In the genomic region with DNA sequence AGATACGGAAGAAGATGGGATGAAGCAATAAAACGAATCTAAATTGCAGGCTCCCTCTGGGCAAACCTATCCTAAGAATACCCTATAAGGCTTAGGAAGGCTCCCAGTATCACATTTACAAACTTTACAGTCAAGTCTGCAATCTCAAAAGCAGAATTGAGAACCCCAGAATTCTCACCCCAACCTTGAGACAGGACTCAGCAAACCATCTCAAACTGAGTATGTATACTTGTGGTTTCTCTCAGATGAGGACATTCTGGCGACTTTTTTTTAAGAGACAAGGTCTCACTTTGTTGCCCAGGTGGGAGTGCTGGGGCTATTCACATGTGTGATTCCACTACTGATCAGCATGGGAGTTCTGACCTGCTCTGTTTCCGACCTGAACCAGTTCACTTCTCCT, we compare ENCODE assay signal across 2 cellular contexts.
TF ChIP-seq lines count a peak whose summit lies in the region.

No MANE protein-coding gene starts in this region.

TF ChIP-seq in GM12891, 5 proteins besides CTCF, POLR2A, EP300 and RAD21:
- peak; percentile 80 for TF ChIP-seq SPI1 (IDR thresholded peaks at IDR 0.05; ENCODE audit: low read depth, low read length)
- TF ChIP-seq POLR2AphosphoS5 (IDR thresholded peaks at IDR 0.05; ENCODE audit: low read depth, low read length), result no peak

TF ChIP-seq in GM12878, 131 proteins besides CTCF, POLR2A, EP300 and RAD21:
- TF ChIP-seq NRF1 (conservative IDR thresholded peaks at IDR 0.05; ENCODE audit: low read depth, low read length) (no peak), SPI1 (IDR thresholded peaks at IDR 0.05; ENCODE audit: borderline replicate concordance, insufficient read depth, low read depth, low read length) (peak; percentile 66), ATF7 (IDR thresholded peaks at IDR 0.05; ENCODE audit: low read depth) (no peak), RUNX3 (IDR thresholded peaks at IDR 0.05; ENCODE audit: low read length) (peak; percentile 80), EED (IDR thresholded peaks at IDR 0.05; ENCODE audit: low read depth) (0 out of 2 replicates have a peak, but pooled peaks have one; percentile 22)
